In the genomic region with DNA sequence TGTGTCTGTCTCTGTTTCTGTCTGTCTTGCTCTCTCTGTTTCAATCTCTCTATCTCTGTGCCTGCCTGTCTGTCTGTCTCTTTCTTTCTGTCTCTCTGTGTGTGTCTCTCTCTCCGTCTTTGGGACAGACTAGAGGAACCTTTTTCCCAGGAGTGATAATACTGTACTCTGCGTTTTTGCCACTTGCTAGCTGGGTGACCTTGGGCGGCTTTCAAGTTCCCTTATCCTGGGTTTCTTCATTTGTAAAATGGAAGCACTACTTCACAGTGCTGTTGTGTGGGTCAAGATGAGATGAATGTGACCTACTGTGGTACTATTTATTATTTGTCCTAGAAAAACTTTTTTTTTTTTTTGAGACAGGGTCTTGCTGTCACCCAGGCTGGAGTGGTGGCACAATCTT, we compare ENCODE assay signal across 18 cellular contexts. TPM values are rescaled to one million over a fixed set of nuclear protein-coding genes. Genes with fewer than 3 reads are reported as not detected.
A peak's percentile ranks its signal among the peaks of the same experiment; 100 is the strongest.
DNase-seq lines count a peak whose midpoint lies in the region; ATAC-seq, FAIRE-seq and TF ChIP-seq lines count a peak whose summit lies in the region.
"Had no signal": no experiment of that assay in that cellular context is flagged by ENCODE, and none has a peak within 500 bp of the region (broad histone marks: within the 10 kb centered on the region; RNA-seq: fewer than 3 reads in every experiment).

No MANE protein-coding gene starts in this region.

- no peaks in the 10 kb centered on the region for H3K36me3 ChIP-seq in CD4-positive, CD25-positive, alpha-beta regulatory T cell (ENCODE audit: control insufficient read depth, insufficient read depth, low read length)
- no peaks in the 10 kb centered on the region for H3K36me3 ChIP-seq in WERI-Rb-1
- no peaks in the 10 kb centered on the region for H3K36me3 ChIP-seq in trophoblast cell (ENCODE audit: control insufficient read depth in 1 of 2, insufficient read depth in 2 of 2, low read length in 2 of 2)
- H3K36me3 ChIP-seq: heart left ventricle, right atrium auricular region, SJCRH30 had no signal

- H2BK120ac ChIP-seq in trophoblast cell (ENCODE audit: insufficient read depth, low read length, poor library complexity), result no peak overlapping the region

- H2BK5ac ChIP-seq in trophoblast cell (ENCODE audit: low read depth, low read length, poor library complexity), result no peak overlapping the region

- CTCF ChIA-PET in A549 (lab: Yijun Ruan, JAX), result interaction anchor here (1.3 to 1.5 kb wide), 2 partner anchors 11 to 65 kb away, joined by 3 to 4 read pairs; no protein-coding TSS in a partner anchor

- no peak overlapping the region for H2AFZ ChIP-seq in trophoblast cell (ENCODE audit: insufficient read depth, low read length, poor library complexity)

- 85% methylated on average over 3 of the region's 3 CpGs for WGBS in A549 (ENCODE audit: missing lambda C conversion rate)
- WGBS in trophoblast cell (ENCODE audit: extremely low coverage, insufficient coverage, insufficient read length), result no CpG with 5 or more reads among the region's 3 CpGs

- peaks cover 76% of the 10 kb centered on the region for H3K4me1 ChIP-seq in A549
- H3K4me1 ChIP-seq in CD4-positive, CD25-positive, alpha-beta regulatory T cell (ENCODE audit: control insufficient read depth, insufficient read depth, low read length, poor library complexity, severe bottlenecking), result peaks cover 18% of the 10 kb centered on the region
- H3K4me1 ChIP-seq in trophoblast cell (ENCODE audit: control insufficient read depth in 1 of 2, insufficient read depth in 2 of 2, low read length in 2 of 2), result peaks cover 6% of the 10 kb centered on the region in 2 experiments

- H3K9me3 ChIP-seq in A549 (no peaks in the 10 kb centered on the region), WERI-Rb-1 (ENCODE audit: severe bottlenecking) (no peaks in the 10 kb centered on the region), trophoblast cell (ENCODE audit: insufficient read depth, low read depth, low read length) (no peaks in the 10 kb centered on the region)
- no peaks in the 10 kb centered on the region for H3K9me3 ChIP-seq in CD4-positive, CD25-positive, alpha-beta regulatory T cell (ENCODE audit: control insufficient read depth in 2 of 2, low read length in 2 of 2)
- H3K9me3 ChIP-seq: heart left ventricle, right atrium auricular region, SJCRH30 had no signal

- no peak overlapping the region for H4K12ac ChIP-seq in trophoblast cell (ENCODE audit: low read depth, low read length)

- no peak overlapping the region for H3K4ac ChIP-seq in trophoblast cell (ENCODE audit: low read depth, low read length)

- no peaks in the 10 kb centered on the region for H3K27me3 ChIP-seq in CD4-positive, CD25-positive, alpha-beta regulatory T cell (ENCODE audit: control insufficient read depth, insufficient read depth, low read length)
- H3K27me3 ChIP-seq in WERI-Rb-1 (ENCODE audit: insufficient read depth, low read depth, severe bottlenecking) (no peaks in the 10 kb centered on the region), trophoblast cell (ENCODE audit: insufficient read depth, low read length) (no peaks in the 10 kb centered on the region)
- H3K27me3 ChIP-seq: heart left ventricle, right atrium auricular region, SJCRH30 had no signal

- H3K36me3 Mint-ChIP-seq in CD4-positive, CD25-positive, alpha-beta regulatory T cell, result peaks cover 5% of the 10 kb centered on the region
- peaks cover 0 to 5% (median 0%) of the 10 kb centered on the region in 3 donors for H3K36me3 Mint-ChIP-seq in immature natural killer cell
- H3K36me3 Mint-ChIP-seq: activated CD8-positive, alpha-beta memory T cell treated with anti-CD3 and anti-CD28 coated beads, Interleukin-2, amount 10 ng/mL, durations not matched to agents 7 days and 5 days had no signal

- H3K27ac Mint-ChIP-seq in CD4-positive, CD25-positive, alpha-beta regulatory T cell, result peak overlapping the region; percentile 13 to 86 (median 45)
- peak overlapping the region in 5 of 6 donors; percentile 1 to 38 (median 26) for H3K27ac Mint-ChIP-seq in immature natural killer cell
- H3K27ac Mint-ChIP-seq: activated CD8-positive, alpha-beta memory T cell treated with anti-CD3 and anti-CD28 coated beads, Interleukin-2, amount 10 ng/mL, durations not matched to agents 7 days and 5 days had no signal

- H4K91ac ChIP-seq in trophoblast cell (ENCODE audit: low read depth, low read length), result no peak overlapping the region

- H3K14ac ChIP-seq in trophoblast cell (ENCODE audit: low read length), result no peak overlapping the region

- DNase-seq in A549 (ENCODE audit: low read depth in 1 of 2, low spot score in 1 of 2) (no peak), WERI-Rb-1 (no peak), immature natural killer cell (no peak), trophoblast cell (no peak), GF-D8 (lab: John Stamatoyannopoulos, UW) (no peak), D341Med (ENCODE audit: low spot score) (no peak)
- no peak for DNase-seq in CD4-positive, CD25-positive, alpha-beta regulatory T cell
- DNase-seq: activated CD8-positive, alpha-beta memory T cell treated with anti-CD3 and anti-CD28 coated beads, Interleukin-2, amount 10 ng/mL, durations not matched to agents 7 days and 5 days; activated gamma-delta T cell; H7; heart left ventricle; MM.1S; NCI-H774; occipital lobe; SJCRH30 had no signal

- no peaks in the 10 kb centered on the region for H3K9me3 Mint-ChIP-seq in CD4-positive, CD25-positive, alpha-beta regulatory T cell
- H3K9me3 Mint-ChIP-seq in immature natural killer cell, result no peaks in the 10 kb centered on the region

- no peak overlapping the region for H4K8ac ChIP-seq in trophoblast cell (ENCODE audit: low read depth, low read length)

- H3K18ac ChIP-seq in trophoblast cell (ENCODE audit: low read length), result no peak overlapping the region

- no peak overlapping the region for H3K23ac ChIP-seq in trophoblast cell (ENCODE audit: low read length)

- TF ChIP-seq EP300 in A549 (IDR thresholded peaks at IDR 0.05), result no peak

- no peak for TF ChIP-seq POLR2A in A549 (IDR thresholded peaks at IDR 0.05; ENCODE audit: low read length)

- no peak for FAIRE-seq in A549 (lab: Jason Lieb, UNC)

- H3K4me2 ChIP-seq in A549 (no peak overlapping the region), trophoblast cell (ENCODE audit: low read length) (no peak overlapping the region)

- TF ChIP-seq RAD21 in A549 (conservative IDR thresholded peaks at IDR 0.05 in 1 of 2, IDR thresholded peaks at IDR 0.05 in 1 of 2), result no peak

- no peak overlapping the region for H3K9ac ChIP-seq in trophoblast cell (ENCODE audit: low read length)

- no peak overlapping the region for H3K4me3 Mint-ChIP-seq in CD4-positive, CD25-positive, alpha-beta regulatory T cell
- H3K4me3 Mint-ChIP-seq in immature natural killer cell, result no peak overlapping the region
- H3K4me3 Mint-ChIP-seq: activated CD8-positive, alpha-beta memory T cell treated with anti-CD3 and anti-CD28 coated beads, Interleukin-2, amount 10 ng/mL, durations not matched to agents 7 days and 5 days had no signal

- H2BK12ac ChIP-seq in trophoblast cell (ENCODE audit: low read length), result no peak overlapping the region

- H3K4me3 ChIP-seq in A549, result no peak overlapping the region
- H3K4me3 ChIP-seq in CD4-positive, CD25-positive, alpha-beta regulatory T cell (ENCODE audit: low read depth, low read length), result no peak overlapping the region
- H3K4me3 ChIP-seq in WERI-Rb-1 (ENCODE audit: low read depth, low read length), result no peak overlapping the region
- H3K4me3 ChIP-seq in trophoblast cell (ENCODE audit: low read depth, low read length), result no peak overlapping the region
- H3K4me3 ChIP-seq: heart left ventricle, right atrium auricular region, SJCRH30 had no signal

- H3K79me1 ChIP-seq in trophoblast cell (ENCODE audit: low read length), result no peaks in the 10 kb centered on the region

- TF ChIP-seq CTCF in A549 (IDR thresholded peaks at IDR 0.05) (no peak), WERI-Rb-1 (IDR thresholded peaks at IDR 0.05; ENCODE audit: low read depth, low read length) (no peak)

- H3K27me3 Mint-ChIP-seq in CD4-positive, CD25-positive, alpha-beta regulatory T cell, result no peaks in the 10 kb centered on the region
- peaks cover 0 to 2% (median 0%) of the 10 kb centered on the region in 3 donors for H3K27me3 Mint-ChIP-seq in immature natural killer cell (ENCODE audit: low read depth in 3 of 3)
- H3K27me3 Mint-ChIP-seq: activated CD8-positive, alpha-beta memory T cell treated with anti-CD3 and anti-CD28 coated beads, Interleukin-2, amount 10 ng/mL, durations not matched to agents 7 days and 5 days had no signal

- H3K79me2 ChIP-seq in trophoblast cell (ENCODE audit: control insufficient read depth, insufficient read depth, low read length, poor library complexity), result no peaks in the 10 kb centered on the region

- peak overlapping the region; percentile 57 to 65; a peak in 4 of 6 replicates for H3K27ac ChIP-seq in A549
- H3K27ac ChIP-seq in CD4-positive, CD25-positive, alpha-beta regulatory T cell (ENCODE audit: insufficient read depth, low read length, poor library complexity, severe bottlenecking), result no peak overlapping the region
- peak overlapping the region; percentile 54; the same call in 1 of the 2 replicates for H3K27ac ChIP-seq in WERI-Rb-1
- H3K27ac ChIP-seq in trophoblast cell (ENCODE audit: low read depth, low read length), result no peak overlapping the region
- H3K27ac ChIP-seq: heart left ventricle, right atrium auricular region, SJCRH30 had no signal

- no peak overlapping the region for H2AK5ac ChIP-seq in trophoblast cell (ENCODE audit: low read length)

- POLR2A ChIA-PET in A549 (lab: Yijun Ruan, JAX), result no interaction called here

- no peak for ATAC-seq in A549
- ATAC-seq in CD4-positive, CD25-positive, alpha-beta regulatory T cell (ENCODE audit: low read depth in 2 of 2), result no peak
- ATAC-seq in GM19324 (IDR thresholded peaks at IDR 0.05; ENCODE audit: low FRiP score, unreplicated experiment), result no peak
- ATAC-seq: activated CD4-positive, CD25-positive, alpha-beta regulatory T cell treated with anti-CD3 and anti-CD28 coated beads, Interleukin-2, amount 50 U/mL, for 24 hours; activated CD8-positive, alpha-beta memory T cell treated with anti-CD3 and anti-CD28 coated beads, Interleukin-2, amount 10 ng/mL, durations not matched to agents 7 days and 5 days had no signal

- H3K4me1 Mint-ChIP-seq in CD4-positive, CD25-positive, alpha-beta regulatory T cell, result peaks cover 16 to 71% (median 38%) of the 10 kb centered on the region in 4 donors
- H3K4me1 Mint-ChIP-seq in immature natural killer cell, result peaks cover 37 to 61% of the 10 kb centered on the region in 2 donors

TF ChIP-seq in A549, 52 proteins besides CTCF, POLR2A, EP300 and RAD21:
- TF ChIP-seq JUNB (IDR thresholded peaks at IDR 0.05), result no peak
- no peak for TF ChIP-seq CHD2 (IDR thresholded peaks at IDR 0.05; ENCODE audit: low read length, partially characterized antibody)

RNA-seq across cellular contexts. Expression of a gene that starts 42.4 kb away (rescaled TPM):
- 37.8 and 44.4 TPM in 2 replicates for polyA plus RNA-seq in A549 (2011; rRNA removed)
- polyA plus RNA-seq in A549 (2012; cell fraction: cytosol; rRNA removed), result 146 and 175 TPM in 2 replicates
- 151 and 164 TPM in 2 replicates for polyA plus RNA-seq in A549 (2012; cell fraction: nucleus; rRNA removed)
- polyA plus RNA-seq in A549 (2017; fragmentation: RNase III; extraction: RNeasy Plus Mini Kit Qiagen cat#74134 plus additional on column Dnase treatment), result 66.4 to 78.8 TPM (median 66.9 TPM) in 3 replicates
- 26.0 and 43.0 TPM in 2 replicates for polyA minus RNA-seq in A549 (2011; rRNA and poly(A)+ RNA removed)
- total RNA-seq in CD4-positive, CD25-positive, alpha-beta regulatory T cell, result 33.8 TPM
- 10 to 100 TPM; 80.6 to 95.6 (median 87.7) TPM for polyA plus RNA-seq in CD4-positive, CD25-positive, alpha-beta regulatory T cell
- 10 to 100 TPM; 64.9 to 89.7 (median 88.9) TPM for polyA plus RNA-seq in immature natural killer cell
- polyA plus RNA-seq in trophoblast cell (2013), result 124 and 139 TPM in 2 replicates

Comparison
In these comparisons a context has a peak if more than half of its experiments do, and no peak if none do; other contexts are left out.
1. H3K27ac ChIP-seq: peak in A549 (2 of 2) and WERI-Rb-1 (single experiment); none in CD4-positive, CD25-positive, alpha-beta regulatory T cell (single experiment) and trophoblast cell (single experiment).